In the genomic region with DNA sequence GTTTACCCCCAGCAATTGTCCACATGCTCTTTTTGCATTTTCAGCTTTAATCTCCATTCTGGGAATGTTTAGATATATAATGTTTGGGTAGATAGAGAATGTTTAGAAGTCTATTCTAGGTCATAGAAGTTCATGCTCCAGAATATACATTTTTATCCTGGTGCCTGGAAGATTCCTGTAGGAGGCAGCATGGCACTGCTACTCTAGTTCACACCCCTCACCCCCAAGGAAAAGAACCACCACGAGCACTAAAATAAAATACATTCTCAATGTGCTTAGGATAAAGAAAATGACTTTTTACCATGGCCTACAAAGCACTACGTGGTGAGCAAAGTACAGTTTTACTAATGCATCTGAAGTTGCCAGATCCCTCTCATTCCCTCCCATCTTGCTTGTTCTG, we compare ENCODE assay signal across 2 cellular contexts.
TF ChIP-seq lines count a peak whose summit lies in the region.

No MANE protein-coding gene starts in this region.

TF ChIP-seq in SK-N-SH, 30 proteins besides CTCF, POLR2A, EP300 and RAD21:
- TF ChIP-seq MEF2A (IDR thresholded peaks at IDR 0.05; ENCODE audit: borderline replicate concordance, low read depth) (no peak), PBX3 (IDR thresholded peaks at IDR 0.05) (no peak), FOXM1 (IDR thresholded peaks at IDR 0.05; ENCODE audit: low read depth) (no peak), USF2 (IDR thresholded peaks at IDR 0.05; ENCODE audit: borderline replicate concordance, low read depth, low read length) (no peak), NFIC (IDR thresholded peaks at IDR 0.05; ENCODE audit: borderline replicate concordance) (no peak), JUND (IDR thresholded peaks at IDR 0.05) (no peak), YY1 (IDR thresholded peaks at IDR 0.05; ENCODE audit: low read depth) (no peak), TEAD4 (IDR thresholded peaks at IDR 0.05; ENCODE audit: borderline replicate concordance, insufficient read depth) (no peak), RCOR1 (IDR thresholded peaks at IDR 0.05; ENCODE audit: low read length) (no peak), TCF12 (IDR thresholded peaks at IDR 0.05) (no peak), IRF3 (IDR thresholded peaks at IDR 0.05; ENCODE audit: low read depth, low read length) (no peak), ELF1 (IDR thresholded peaks at IDR 0.05) (no peak)

TF ChIP-seq in SK-N-SH treated with all-trans-retinoic acid at 6 μM for 48 hours, 23 proteins besides CTCF, POLR2A, EP300 and RAD21:
- TF ChIP-seq ESRRG (CRISPR knock-in tag; IDR thresholded peaks at IDR 0.05) (no peak), ZNF8 (CRISPR knock-in tag; IDR thresholded peaks at IDR 0.05) (no peak), TOX (CRISPR knock-in tag; IDR thresholded peaks at IDR 0.05; ENCODE audit: borderline replicate concordance) (no peak), SNAI2 (CRISPR knock-in tag; IDR thresholded peaks at IDR 0.05) (no peak), ZNF565 (CRISPR knock-in tag; conservative IDR thresholded peaks at IDR 0.05; ENCODE audit: low read depth) (no peak), CSDC2 (CRISPR knock-in tag; IDR thresholded peaks at IDR 0.05) (no peak), ZFP3 (CRISPR knock-in tag; IDR thresholded peaks at IDR 0.05) (no peak), POU6F1 (CRISPR knock-in tag; IDR thresholded peaks at IDR 0.05; ENCODE audit: borderline replicate concordance, low read depth) (no peak), ISL1 (CRISPR knock-in tag; IDR thresholded peaks at IDR 0.05) (no peak), BACH2 (CRISPR knock-in tag; IDR thresholded peaks at IDR 0.05; ENCODE audit: borderline replicate concordance) (no peak)
